Comparison of ENCODE assay signal across 11 cellular contexts in the genomic region with DNA sequence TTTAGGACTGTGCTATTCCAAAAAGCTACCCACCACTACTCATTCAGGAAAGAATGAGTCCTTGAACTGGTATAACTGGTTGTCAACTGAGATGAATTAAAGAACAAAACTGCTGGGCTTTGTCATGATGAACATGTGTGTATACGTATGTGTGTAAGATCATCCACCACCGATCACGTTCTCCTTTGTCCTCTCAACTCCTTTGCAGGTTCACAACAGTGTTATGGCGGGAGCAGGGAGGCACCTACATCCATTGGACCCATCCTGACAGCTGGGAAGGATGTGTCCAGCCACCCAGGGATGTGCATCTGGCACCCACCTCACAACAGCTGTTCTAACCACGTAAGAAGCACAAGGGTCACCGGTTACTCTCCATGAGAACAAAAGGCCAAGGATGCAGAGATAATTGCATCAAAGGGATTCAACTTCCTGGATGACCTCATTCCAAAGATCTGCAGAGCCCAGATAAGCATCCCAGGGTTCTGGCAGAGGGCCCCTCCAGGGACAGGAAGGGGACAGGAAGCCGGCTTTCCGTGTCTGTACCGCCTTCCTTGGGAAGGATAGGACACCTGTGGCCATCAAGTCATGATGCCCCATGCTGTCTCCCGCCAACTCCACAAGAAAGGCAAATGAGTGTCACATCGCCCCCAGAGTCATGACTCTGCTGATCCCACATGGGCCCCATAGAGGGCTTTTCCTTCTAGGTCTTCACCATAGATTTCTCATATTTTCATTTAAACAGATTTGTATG.
DNase-seq lines count a peak whose midpoint lies in the region; ATAC-seq, FAIRE-seq and TF ChIP-seq lines count a peak whose summit lies in the region.
"Had no signal": no experiment of that assay in that cellular context is flagged by ENCODE, and none has a peak within 500 bp of the region (broad histone marks: within the 10 kb centered on the region; RNA-seq: fewer than 3 reads in every experiment).

No MANE protein-coding gene starts in this region.

- peak overlapping the region in 2 of 4 donors; percentile 9 to 53 for H3K27ac ChIP-seq in pancreas

- H3K27me3 ChIP-seq in pancreas (no peaks in the 10 kb centered on the region), HAP-1 (ENCODE audit: low read depth) (no peaks in the 10 kb centered on the region)

- in situ Hi-C loops in HAP-1 (cut with MboI; ENCODE audit: low sequenced_read_pairs) = no loop called here

- TF ChIP-seq CTCF in fibroblast of villous mesenchyme (IDR thresholded peaks at IDR 0.05; ENCODE audit: insufficient read depth, low read depth, low read length) = no peak
- no peak for TF ChIP-seq CTCF in pancreas (IDR thresholded peaks at IDR 0.05)
- no peak for TF ChIP-seq CTCF in omental fat pad (IDR thresholded peaks at IDR 0.05)
- TF ChIP-seq CTCF in chondrocyte (IDR thresholded peaks at IDR 0.05) = no peak

- H3K4me3 Mint-ChIP-seq in chondrocyte (ENCODE audit: unreplicated experiment) = no peak overlapping the region
- H3K4me3 Mint-ChIP-seq: dendritic cell treated with granulocyte-macrophage colony-stimulating factor and Interleukin-4, amounts not matched to agents 40 ng/mL and 50 ng/mL, for 4 days had no signal

- no peaks in the 10 kb centered on the region for H3K36me3 Mint-ChIP-seq in chondrocyte (ENCODE audit: low read depth)

- no peak for DNase-seq in GM12892 (ENCODE audit: insufficient read length)
- peak; percentile 95 for DNase-seq in RPMI7951 (ENCODE audit: low read depth)
- peak; percentile 29 for DNase-seq in fibroblast of villous mesenchyme (ENCODE audit: low read depth)
- no peak for DNase-seq in pancreas
- DNase-seq in omental fat pad (ENCODE audit: low spot score) = no peak
- no peak for DNase-seq in chondrocyte (ENCODE audit: low spot score)
- no peak for DNase-seq in HAP-1 (ENCODE audit: low spot score in 2 of 2)
- DNase-seq: occipital lobe; stimulated activated naive CD4-positive, alpha-beta T cell had no signal

- 74 to 79% methylated on average over 11 of the region's 11 CpGs for WGBS in pancreas, 2 donors

- peak; percentile 38 for FAIRE-seq in GM12892 (lab: Jason Lieb, UNC)
- FAIRE-seq in pancreas (lab: Jason Lieb, UNC) = no peak

- peaks cover 23% of the 10 kb centered on the region for H3K4me1 Mint-ChIP-seq in chondrocyte (ENCODE audit: low read depth)

- H3K9me3 ChIP-seq in pancreas (no peaks in the 10 kb centered on the region), HAP-1 (no peaks in the 10 kb centered on the region)

- H3K27ac Mint-ChIP-seq in chondrocyte (ENCODE audit: unreplicated experiment) = no peak overlapping the region
- H3K27ac Mint-ChIP-seq: dendritic cell treated with granulocyte-macrophage colony-stimulating factor and Interleukin-4, amounts not matched to agents 40 ng/mL and 50 ng/mL, for 4 days had no signal

- H3K9me3 Mint-ChIP-seq in chondrocyte (ENCODE audit: low read depth) = peaks cover 9% of the 10 kb centered on the region
- H3K9me3 Mint-ChIP-seq: dendritic cell treated with granulocyte-macrophage colony-stimulating factor and Interleukin-4, amounts not matched to agents 40 ng/mL and 50 ng/mL, for 4 days had no signal

- H3K4me1 ChIP-seq in pancreas (no peaks in the 10 kb centered on the region), HAP-1 (no peaks in the 10 kb centered on the region)

- no peak overlapping the region for H3K4me3 ChIP-seq in fibroblast of villous mesenchyme (ENCODE audit: low read depth, low read length)
- no peak overlapping the region for H3K4me3 ChIP-seq in pancreas
- H3K4me3 ChIP-seq in HAP-1 = no peak overlapping the region

- H3K27me3 Mint-ChIP-seq in chondrocyte (ENCODE audit: low read depth) = no peaks in the 10 kb centered on the region
- H3K27me3 Mint-ChIP-seq: dendritic cell treated with granulocyte-macrophage colony-stimulating factor and Interleukin-4, amounts not matched to agents 40 ng/mL and 50 ng/mL, for 4 days had no signal

- H3K36me3 ChIP-seq in pancreas (no peaks in the 10 kb centered on the region), HAP-1 (replicated peaks) (0 out of 2 replicates have a peak, but pooled peaks cover 3% of the 10 kb centered on the region)

- intact Hi-C loops in pancreas (cut with DNase I) = no loop called here

- ATAC-seq in pancreas (peak in 3 of 4 donors; percentile 27 to 48 (median 36)), omental fat pad (ENCODE audit: low FRiP score) (no peak), GM18861 (IDR thresholded peaks at IDR 0.05; ENCODE audit: unreplicated experiment) (no peak)

- TF ChIP-seq POLR2A in GM12892 (IDR thresholded peaks at IDR 0.05; ENCODE audit: low read depth, low read length) = no peak

Comparison
In these comparisons a context has a peak if more than half of its experiments do, and no peak if none do; other contexts are left out.
1. DNase-seq: peak in RPMI7951 (single experiment) and fibroblast of villous mesenchyme (single experiment); none in GM12892 (single experiment), pancreas (0 of 6), omental fat pad (single experiment), chondrocyte (single experiment) and HAP-1 (0 of 2).
2. ATAC-seq: peak in pancreas (3 of 4); none in omental fat pad (single experiment) and GM18861 (single experiment).